In the genomic region with DNA sequence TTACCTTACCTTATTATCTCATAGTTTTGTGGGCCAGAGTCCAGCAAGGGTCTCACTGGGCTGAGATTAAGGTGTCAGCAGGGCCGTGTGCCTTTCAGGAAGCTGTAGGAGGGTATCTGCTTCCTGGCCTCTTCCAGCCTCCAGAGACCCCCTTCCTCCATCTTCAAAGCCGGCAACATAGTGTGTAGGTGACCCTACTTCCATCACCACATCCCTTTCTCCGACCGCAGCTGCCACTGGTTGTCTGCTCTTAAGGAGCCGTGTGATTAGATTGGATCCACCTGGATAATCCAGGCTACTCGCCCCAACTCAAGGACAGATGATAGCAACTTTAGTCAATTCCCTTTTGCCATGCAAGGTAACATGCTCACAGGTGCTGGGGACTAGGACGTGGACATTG, we compare ENCODE assay signal across 11 cellular contexts.
"Had no signal": no experiment of that assay in that cellular context is flagged by ENCODE, and none has a peak within 500 bp of the region (broad histone marks: within the 10 kb centered on the region; RNA-seq: fewer than 3 reads in every experiment).

No MANE protein-coding gene starts in this region.

- H3K27ac Mint-ChIP-seq: GM23338, H9, HFFc6 had no signal

- H3K36me3 ChIP-seq: HAP-1 had no signal

- H3K9ac ChIP-seq: GM23248 had no signal

- H3K4me1 ChIP-seq: HAP-1 had no signal

- FAIRE-seq: H1, H54 had no signal

- DNase-seq: GM23248, GOT3, H7, H9, HCEC 1CT, HFFc6 had no signal

- H3K9me3 ChIP-seq: HAP-1 had no signal

- H3K9me3 Mint-ChIP-seq: GM23338, H9, HFFc6 had no signal

- ATAC-seq: GM23338, HCT116 had no signal

- H3K4me3 Mint-ChIP-seq: GM23338, H9, HFFc6 had no signal

- H3K4me3 ChIP-seq: GM23248, GM23338, HAP-1 had no signal

- H3K27ac ChIP-seq: GM23248 had no signal
